ENCODE assay signal across 27 cellular contexts in genomic region chr1:30397576-30397975, GRCh38.
"Had no signal": no experiment of that assay in that cellular context is flagged by ENCODE, and none has a peak within 500 bp of the region (broad histone marks: within the 10 kb centered on the region; RNA-seq: fewer than 3 reads in every experiment).

No MANE protein-coding gene starts in this region.

- H3K27ac ChIP-seq: PC-9 had no signal

- ATAC-seq: activated CD8-positive, alpha-beta memory T cell treated with anti-CD3 and anti-CD28 coated beads, Interleukin-2, amount 10 ng/mL, durations not matched to agents 7 days and 5 days; T-helper 17 cell had no signal

- H2AFZ ChIP-seq: PC-9 had no signal

- H3K9me3 Mint-ChIP-seq: activated B cell treated with CpG ODN at 0.5 μM for 24 hours; activated CD4-positive, alpha-beta T cell treated with anti-CD3 and anti-CD28 coated beads, Interleukin-2, amount 10 ng/mL, durations not matched to agents 24 days and 14 days; activated naive CD4-positive, alpha-beta T cell treated with anti-CD3 and anti-CD28 coated beads, Interleukin-2, amount 50 U/mL, for 24 hours; activated T-cell treated with anti-CD3 and anti-CD28 coated beads, Interleukin-2, amount 50 U/mL, for 24 hours; activated T-helper 1 cell treated with anti-CD3 and anti-CD28 coated beads, Interleukin-12 subunit alpha, Interleukin-12 subunit beta, Interleukin-2, Interleukin-4 antibody, amounts not matched to agents 30 ng/mL and 10 ng/mL and 1 ng/mL, durations not matched to agents 14 hours and 24 hours and 36 hours had no signal

- H3K27ac Mint-ChIP-seq: activated B cell treated with CpG ODN at 0.5 μM for 24 hours; activated CD4-positive, alpha-beta T cell treated with anti-CD3 and anti-CD28 coated beads, Interleukin-2, amount 10 ng/mL, durations not matched to agents 24 days and 14 days; activated CD8-positive, alpha-beta memory T cell treated with anti-CD3 and anti-CD28 coated beads, Interleukin-2, amount 10 ng/mL, durations not matched to agents 7 days and 5 days; activated naive CD4-positive, alpha-beta T cell treated with anti-CD3 and anti-CD28 coated beads, Interleukin-2, amount 50 U/mL, for 24 hours; activated T-cell treated with anti-CD3 and anti-CD28 coated beads, Interleukin-2, amount 50 U/mL, for 24 hours; activated T-helper 1 cell treated with anti-CD3 and anti-CD28 coated beads, Interleukin-12 subunit alpha, Interleukin-12 subunit beta, Interleukin-2, Interleukin-4 antibody, amounts not matched to agents 30 ng/mL and 10 ng/mL and 1 ng/mL, durations not matched to agents 14 hours and 24 hours and 36 hours; IgD-negative memory B cell; T-helper 17 cell had no signal

- H3K36me3 ChIP-seq: MG63 had no signal

- H3K27me3 ChIP-seq: MG63 had no signal

- H3K4me2 ChIP-seq: PC-9 had no signal

- H3K36me3 Mint-ChIP-seq: activated CD8-positive, alpha-beta memory T cell treated with anti-CD3 and anti-CD28 coated beads, Interleukin-2, amount 10 ng/mL, durations not matched to agents 7 days and 5 days; activated naive CD4-positive, alpha-beta T cell treated with anti-CD3 and anti-CD28 coated beads, Interleukin-2, amount 50 U/mL, for 24 hours; IgD-negative memory B cell had no signal

- H3K4me3 Mint-ChIP-seq: activated B cell treated with CpG ODN at 0.5 μM for 24 hours; activated CD4-positive, alpha-beta T cell treated with anti-CD3 and anti-CD28 coated beads, Interleukin-2, amount 10 ng/mL, durations not matched to agents 24 days and 14 days; activated CD8-positive, alpha-beta memory T cell treated with anti-CD3 and anti-CD28 coated beads, Interleukin-2, amount 10 ng/mL, durations not matched to agents 7 days and 5 days; activated naive CD4-positive, alpha-beta T cell treated with anti-CD3 and anti-CD28 coated beads, Interleukin-2, amount 50 U/mL, for 24 hours; activated T-cell treated with anti-CD3 and anti-CD28 coated beads, Interleukin-2, amount 50 U/mL, for 24 hours; activated T-helper 1 cell treated with anti-CD3 and anti-CD28 coated beads, Interleukin-12 subunit alpha, Interleukin-12 subunit beta, Interleukin-2, Interleukin-4 antibody, amounts not matched to agents 30 ng/mL and 10 ng/mL and 1 ng/mL, durations not matched to agents 14 hours and 24 hours and 36 hours; IgD-negative memory B cell; T-helper 17 cell had no signal

- DNase-seq: activated B cell treated with CpG ODN at 0.5 μM for 24 hours; activated CD4-positive, alpha-beta T cell treated with anti-CD3 and anti-CD28 coated beads for 1 hour; activated CD4-positive, alpha-beta T cell treated with anti-CD3 and anti-CD28 coated beads, Interleukin-2, amount 10 ng/mL, durations not matched to agents 24 days and 14 days; activated CD4-positive, alpha-beta T cell treated with anti-CD3 and anti-CD28 coated beads, Interleukin-2, amount 50 U/mL, for 48 hours; activated CD8-positive, alpha-beta memory T cell treated with anti-CD3 and anti-CD28 coated beads, Interleukin-2, amount 10 ng/mL, durations not matched to agents 7 days and 5 days; activated effector memory CD4-positive, alpha-beta T cell treated with Interleukin-2 at 50 U/mL for 16 hours; activated naive CD4-positive, alpha-beta T cell; activated T-cell treated with anti-CD3 and anti-CD28 coated beads, Interleukin-2, amount 50 U/mL, for 24 hours; amygdala; KG1; MG63; MV-4-11; NCI-H1092 treated with DMSO at 0.1 percent for 48 hours; NCI-H1436; NCI-H1694 treated with DMSO at 0.1 percent for 48 hours; NCI-H2029 treated with DMSO at 0.1 percent for 48 hours; NCI-H345; NCI-H510A; NCI-H526 treated with DMSO at 0.1 percent for 48 hours; NCI-H82; PC-9; SIG-M5; T-helper 17 cell; T-helper 9 cell had no signal

- H3K4me1 Mint-ChIP-seq: activated B cell treated with CpG ODN at 0.5 μM for 24 hours; activated CD4-positive, alpha-beta T cell treated with anti-CD3 and anti-CD28 coated beads, Interleukin-2, amount 10 ng/mL, durations not matched to agents 24 days and 14 days; activated CD8-positive, alpha-beta memory T cell treated with anti-CD3 and anti-CD28 coated beads, Interleukin-2, amount 10 ng/mL, durations not matched to agents 7 days and 5 days; activated naive CD4-positive, alpha-beta T cell treated with anti-CD3 and anti-CD28 coated beads, Interleukin-2, amount 50 U/mL, for 24 hours had no signal

- H3K4me3 ChIP-seq: MG63, PC-9 had no signal
